ENCODE assay signal across 17 cellular contexts in the genomic region with DNA sequence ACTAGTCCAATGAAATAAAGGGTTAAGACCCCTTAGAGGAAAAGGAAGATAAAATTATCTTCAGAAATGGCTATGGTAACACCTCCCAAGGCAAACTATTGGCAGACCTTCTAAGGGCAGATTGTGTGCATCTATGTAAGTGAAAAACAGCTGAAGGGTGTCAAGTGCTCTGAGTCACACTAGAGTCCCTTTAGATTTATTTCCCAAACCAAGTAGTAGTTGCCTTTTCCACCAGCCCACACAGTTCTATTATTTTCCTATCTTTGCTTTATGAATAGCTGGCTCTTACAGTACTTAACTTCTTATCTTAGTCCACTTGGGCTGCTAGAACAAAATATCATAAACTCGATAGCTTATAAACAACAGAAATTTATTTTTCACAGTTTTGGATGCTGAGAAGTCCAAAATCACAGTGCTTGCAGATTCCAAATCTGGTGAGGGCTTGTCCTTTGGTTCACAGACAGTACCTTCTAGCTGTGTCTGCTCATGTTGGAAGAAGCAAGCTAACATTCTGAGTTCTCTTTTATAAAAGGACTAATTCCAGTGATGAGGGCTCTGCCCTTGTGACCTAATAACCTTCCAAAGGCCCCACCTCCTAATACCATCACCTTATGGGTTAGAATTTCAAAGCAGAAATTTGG.
DNase-seq lines count a peak whose midpoint lies in the region; ATAC-seq and TF ChIP-seq lines count a peak whose summit lies in the region.
"Had no signal": no experiment of that assay in that cellular context is flagged by ENCODE, and none has a peak within 500 bp of the region (broad histone marks: within the 10 kb centered on the region; RNA-seq: fewer than 3 reads in every experiment).

No MANE protein-coding gene starts in this region.

- H3K4me1 ChIP-seq in left ventricle myocardium inferior = peaks cover 11% of the 10 kb centered on the region
- H3K4me1 ChIP-seq in HUES6 (ENCODE audit: control insufficient read depth, insufficient read depth, low read length) = peaks cover 44% of the 10 kb centered on the region
- H3K4me1 ChIP-seq in fibroblast of lung (ENCODE audit: control insufficient read depth, extremely low read depth, insufficient read depth, low read length) = no peaks in the 10 kb centered on the region
- peaks cover 2% of the 10 kb centered on the region for H3K4me1 ChIP-seq in mesenchymal stem cell (ENCODE audit: control insufficient read depth, insufficient read depth, low read depth, low read length)
- H3K4me1 ChIP-seq: BLaER1, HAP-1 had no signal

- H3K27ac ChIP-seq in left ventricle myocardium inferior (replicated peaks) (no peak overlapping the region), HUES6 (ENCODE audit: low read depth, low read length) (0 out of 2 replicates have a peak overlapping the region, but pooled peaks have one; percentile 5), fibroblast of lung (ENCODE audit: insufficient read depth, low read length) (no peak overlapping the region), mesenchymal stem cell (ENCODE audit: low read length, poor library complexity, severe bottlenecking) (no peak overlapping the region)
- H3K27ac ChIP-seq: BLaER1, HL-60, SK-N-MC had no signal

- no peak overlapping the region for H3K23ac ChIP-seq in mesenchymal stem cell (ENCODE audit: low read length in 2 of 2)

- H3K36me3 ChIP-seq in left ventricle myocardium inferior (no peaks in the 10 kb centered on the region), HUES6 (ENCODE audit: control insufficient read depth, insufficient read depth, low read length) (peaks cover 10% of the 10 kb centered on the region), fibroblast of lung (ENCODE audit: control insufficient read depth, insufficient read depth, low read length) (no peaks in the 10 kb centered on the region), mesenchymal stem cell (ENCODE audit: control insufficient read depth in 1 of 2, insufficient read depth in 2 of 2, low read depth in 1 of 2, low read length in 2 of 2) (no peaks in the 10 kb centered on the region)
- H3K36me3 ChIP-seq: BLaER1, HAP-1 had no signal

- H3K18ac ChIP-seq in mesenchymal stem cell (ENCODE audit: low read depth in 1 of 2, low read length in 2 of 2) = no peak overlapping the region

- H2BK5ac ChIP-seq in mesenchymal stem cell (ENCODE audit: low read depth, low read length, poor library complexity, severe bottlenecking) = no peak overlapping the region

- no peak overlapping the region for H3K4ac ChIP-seq in mesenchymal stem cell (ENCODE audit: low read depth in 1 of 2, low read length in 2 of 2)

- H2AFZ ChIP-seq in fibroblast of lung (ENCODE audit: low read length) (no peak overlapping the region), mesenchymal stem cell (ENCODE audit: low read depth, low read length) (no peak overlapping the region)

- H3K4me2 ChIP-seq in fibroblast of lung (ENCODE audit: extremely low read depth, insufficient read depth, low read length) (no peak overlapping the region), mesenchymal stem cell (ENCODE audit: low read length, poor library complexity, severe bottlenecking) (no peak overlapping the region)
- H3K4me2 ChIP-seq: BLaER1 had no signal

- H2BK120ac ChIP-seq in mesenchymal stem cell (ENCODE audit: low read depth, low read length) = no peak overlapping the region

- no peaks in the 10 kb centered on the region for H3K79me1 ChIP-seq in mesenchymal stem cell (replicated peaks; ENCODE audit: low read length, poor library complexity, severe bottlenecking)

- no peak overlapping the region for H3K14ac ChIP-seq in mesenchymal stem cell (ENCODE audit: low read length in 2 of 2)

- no peak overlapping the region for H4K8ac ChIP-seq in mesenchymal stem cell (ENCODE audit: low read length)

- H3K9ac ChIP-seq in HUES6 (ENCODE audit: low read length) = no peak overlapping the region
- no peak overlapping the region for H3K9ac ChIP-seq in fibroblast of lung (ENCODE audit: insufficient read depth, low read length)
- no peak overlapping the region for H3K9ac ChIP-seq in mesenchymal stem cell (ENCODE audit: low read length)
- H3K9ac ChIP-seq: BLaER1 had no signal

- 50% methylated on average over 1 of the region's 1 CpG for WGBS in mesenchymal stem cell

- no peak overlapping the region for H2BK15ac ChIP-seq in mesenchymal stem cell (ENCODE audit: low read depth, poor library complexity, severe bottlenecking)

- H4K20me1 ChIP-seq in fibroblast of lung (ENCODE audit: control insufficient read depth, extremely low read depth, insufficient read depth, low read length) = no peaks in the 10 kb centered on the region
- H4K20me1 ChIP-seq: BLaER1 had no signal

- H2AK5ac ChIP-seq in mesenchymal stem cell (ENCODE audit: low read length, severe bottlenecking) = no peak overlapping the region

- H3K79me2 ChIP-seq in fibroblast of lung (ENCODE audit: control insufficient read depth, insufficient read depth, low read length) = no peaks in the 10 kb centered on the region

- ATAC-seq in Right ventricle myocardium inferior (peak; percentile 80), GM21515 (IDR thresholded peaks at IDR 0.05; ENCODE audit: unreplicated experiment) (no peak), HG03025 (IDR thresholded peaks at IDR 0.05; ENCODE audit: low FRiP score, unreplicated experiment) (no peak)
- ATAC-seq: CD8-positive, alpha-beta T cell had no signal

- TF ChIP-seq CTCF in left ventricle myocardium inferior (IDR thresholded peaks at IDR 0.05; ENCODE audit: borderline replicate concordance) (no peak), fibroblast of lung (conservative IDR thresholded peaks at IDR 0.05 in 1 of 2, IDR thresholded peaks at IDR 0.05 in 1 of 2; ENCODE audit: low read depth in 1 of 2, low read length in 2 of 2) (no peak)

- H3K27me3 ChIP-seq in left ventricle myocardium inferior (ENCODE audit: low read depth) (no peaks in the 10 kb centered on the region), HUES6 (ENCODE audit: control insufficient read depth, insufficient read depth, low read length) (no peaks in the 10 kb centered on the region), fibroblast of lung (ENCODE audit: control insufficient read depth, insufficient read depth, low read length) (no peaks in the 10 kb centered on the region), mesenchymal stem cell (ENCODE audit: control insufficient read depth in 1 of 2, insufficient read depth in 1 of 2, low read length in 2 of 2) (no peaks in the 10 kb centered on the region)
- H3K27me3 ChIP-seq: BLaER1 had no signal

- H2BK12ac ChIP-seq in mesenchymal stem cell (ENCODE audit: low read length in 2 of 2) = no peak overlapping the region

- H4K91ac ChIP-seq in mesenchymal stem cell (ENCODE audit: low read length) = no peak overlapping the region

- intact Hi-C loops in Right ventricle myocardium inferior (cut with DNase I) = no loop called here
- intact Hi-C loops in left ventricle myocardium inferior (cut with micrococcal nuclease) = no loop called here

- H3K9me3 ChIP-seq in left ventricle myocardium inferior (replicated peaks) (no peaks in the 10 kb centered on the region), HUES6 (ENCODE audit: control insufficient read depth, insufficient read depth, low read depth, low read length) (no peaks in the 10 kb centered on the region), fibroblast of lung (ENCODE audit: control insufficient read depth, insufficient read depth, low read depth, low read length) (no peaks in the 10 kb centered on the region), mesenchymal stem cell (ENCODE audit: control insufficient read depth, low read length) (no peaks in the 10 kb centered on the region)
- H3K9me3 ChIP-seq: BLaER1, HAP-1 had no signal

- no peak for DNase-seq in Right ventricle myocardium inferior (ENCODE audit: missing footprints)
- no peak for DNase-seq in left ventricle myocardium inferior
- peak; percentile 3 to 8 for DNase-seq in fibroblast of lung (ENCODE audit: low read depth in 2 of 2)
- peak; percentile 9 for DNase-seq in mesenchymal stem cell
- DNase-seq in activated CD4-positive, alpha-beta T cell treated with anti-CD3 and anti-CD28 coated beads, Interleukin-2, amount 50 U/mL, for 48 hours = no peak
- DNase-seq: CD8-positive, alpha-beta T cell; NCI-H1105 treated with DMSO at 0.1 percent for 48 hours; NCI-H1694 treated with DMSO at 0.1 percent for 48 hours; NCI-H2107; NCI-H510A treated with DMSO at 0.1 percent for 48 hours had no signal

- H3K4me3 ChIP-seq in left ventricle myocardium inferior = no peak overlapping the region
- H3K4me3 ChIP-seq in HUES6 (ENCODE audit: low read depth, low read length) = peak overlapping the region; percentile 30; the same call in 1 of the 2 replicates
- H3K4me3 ChIP-seq in fibroblast of lung (replicated peaks in 1 of 4; ENCODE audit: control extremely low read depth in 1 of 4, insufficient read depth in 1 of 4, low read depth in 3 of 4, low read length in 4 of 4) = no peak overlapping the region
- no peak overlapping the region for H3K4me3 ChIP-seq in mesenchymal stem cell (ENCODE audit: insufficient read depth in 1 of 2, low read depth in 1 of 2, low read length in 2 of 2)
- H3K4me3 ChIP-seq: BLaER1, HAP-1, SK-N-MC had no signal

Comparison
In these comparisons a context has a peak if more than half of its experiments do, and no peak if none do; other contexts are left out.
1. DNase-seq: peak in fibroblast of lung (2 of 2) and mesenchymal stem cell (single experiment); none in Right ventricle myocardium inferior (single experiment), left ventricle myocardium inferior (single experiment) and activated CD4-positive, alpha-beta T cell treated with anti-CD3 and anti-CD28 coated beads, Interleukin-2, amount 50 U/mL, for 48 hours (0 of 2).